8 cellular contexts compared by ENCODE assay signal in the genomic region with DNA sequence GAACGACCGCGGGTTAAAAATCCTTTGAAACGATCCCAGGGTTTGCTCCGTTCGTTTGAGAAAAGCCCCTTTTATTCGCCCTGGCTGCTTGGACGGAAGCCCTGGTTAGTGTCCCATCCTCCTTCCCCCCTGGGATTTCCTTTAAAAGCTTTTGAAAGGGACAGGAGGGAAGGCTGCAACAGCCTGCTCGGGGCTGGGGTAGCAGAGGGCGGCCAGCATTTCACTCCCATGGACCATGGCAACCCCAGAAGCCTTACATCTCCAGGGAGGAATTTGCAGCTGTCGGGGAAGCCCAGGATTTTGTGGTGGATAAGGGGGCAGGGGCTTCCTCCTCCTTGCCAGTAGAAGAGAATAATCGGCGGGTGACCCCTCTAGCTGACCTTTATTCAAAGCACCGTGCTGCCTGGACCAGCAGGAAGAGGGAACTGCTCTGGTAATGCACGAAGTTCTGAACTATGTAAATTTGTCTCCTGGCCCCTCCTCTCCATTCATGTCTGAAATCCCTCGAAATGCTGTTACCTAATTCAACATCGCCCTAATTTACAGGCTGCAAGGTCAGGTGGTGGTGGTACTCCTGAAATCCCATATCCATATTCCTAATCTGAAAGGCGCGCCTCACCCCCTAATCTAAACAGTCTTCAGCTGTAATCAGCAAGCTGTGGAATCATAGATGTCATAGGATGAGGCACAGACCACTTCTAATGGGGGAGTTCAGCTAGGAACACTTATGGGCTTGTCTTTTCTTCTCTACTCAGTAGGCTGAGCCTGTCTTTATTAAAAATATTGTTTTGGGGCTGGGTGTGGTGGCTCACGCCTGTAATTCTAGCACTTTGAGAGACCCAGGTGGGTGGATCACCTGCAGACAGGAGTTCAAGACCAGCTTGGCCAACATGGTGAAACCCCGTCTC. TPM values are rescaled to one million over a fixed set of nuclear protein-coding genes. Genes with fewer than 3 reads are reported as not detected.
DNase-seq lines count a peak whose midpoint lies in the region; ATAC-seq and TF ChIP-seq lines count a peak whose summit lies in the region.

No MANE protein-coding gene starts in this region.

- peak overlapping the region; percentile 82 for H2AFZ ChIP-seq in PC-3 (ENCODE audit: low read length)

- H3K27me3 ChIP-seq in PC-3 (ENCODE audit: low read length) (no peaks in the 10 kb centered on the region), liver (ENCODE audit: control insufficient read depth in 4 of 4, insufficient read depth in 4 of 4, low read length in 3 of 4) (no peaks in the 10 kb centered on the region)

- no peak for ATAC-seq in PC-3
- no peak for ATAC-seq in HG03196 (IDR thresholded peaks at IDR 0.05; ENCODE audit: unreplicated experiment)

- H3K9me3 ChIP-seq in PC-3 (ENCODE audit: low read length) (no peaks in the 10 kb centered on the region), liver (ENCODE audit: control insufficient read depth in 4 of 4, low read length in 3 of 4) (no peaks in the 10 kb centered on the region)

- POLR2A ChIA-PET in PC-3 (lab: Charles Lee; ENCODE audit: unreplicated experiment): no interaction called here

- H3K4me3 ChIP-seq in GM08714 (ENCODE audit: low read length) (peak overlapping the region; percentile 59; the same call in 1 of the 2 replicates), PC-3 (ENCODE audit: low read length) (peak overlapping the region; percentile 66), liver (ENCODE audit: low read depth in 1 of 3, low read length in 3 of 3) (peak overlapping the region; percentile 60 to 93 (median 63))

- H3K4me1 ChIP-seq in PC-3 (ENCODE audit: insufficient read depth, low read length) (peaks cover 36% of the 10 kb centered on the region), liver (ENCODE audit: control insufficient read depth in 4 of 4, insufficient read depth in 4 of 4, low read length in 3 of 4) (peaks cover 3 to 33% (median 22%) of the 10 kb centered on the region in 4 donors)

- no peaks in the 10 kb centered on the region for H3K9me2 ChIP-seq in PC-3 (replicated peaks; ENCODE audit: low read length)

- no peaks in the 10 kb centered on the region for H3K36me3 ChIP-seq in PC-3 (ENCODE audit: low read depth, low read length)
- H3K36me3 ChIP-seq in liver (ENCODE audit: control insufficient read depth in 4 of 4, insufficient read depth in 3 of 4, low read depth in 1 of 4, low read length in 3 of 4): no peaks in the 10 kb centered on the region

- BruUV-seq in PC-3 (replicated peaks; lab: Mats Ljungman, UMichigan): TSS peak; percentile 65

- H3F3A ChIP-seq in PC-3 (ENCODE audit: low read length, unreplicated experiment): no peaks in the 10 kb centered on the region

- CTCF ChIA-PET in PC-3 (lab: Charles Lee): no interaction called here

- TF ChIP-seq CTCF in PC-3 (conservative IDR thresholded peaks at IDR 0.05; ENCODE audit: low read depth, low read length) (no peak), liver (IDR thresholded peaks at IDR 0.05; ENCODE audit: low read depth, low read length, missing input control) (no peak)

- no peaks in the 10 kb centered on the region for H4K20me1 ChIP-seq in PC-3 (ENCODE audit: low read length)

- H3K27ac ChIP-seq in PC-3 (ENCODE audit: low read length) (peak overlapping the region; percentile 86), liver (ENCODE audit: low read depth in 1 of 2, low read length in 2 of 2) (peak overlapping the region; percentile 67 to 70)

- in situ Hi-C loops in ACHN (cut with HindIII; ENCODE audit: low pct_ligation_motif_present, low pct_unique_long_range_greater_than_20kb, low sequenced_read_pairs): no loop called here

- H3K79me2 ChIP-seq in PC-3 (ENCODE audit: low read length): peaks cover 48% of the 10 kb centered on the region

- H3K9ac ChIP-seq in PC-3 (ENCODE audit: low read length) (peak overlapping the region; percentile 88), liver (ENCODE audit: low read depth in 1 of 2, low read length in 2 of 2) (peak overlapping the region; percentile 17 to 42)

- DNase-seq in ACHN: peak; percentile 52
- DNase-seq in PC-3: no peak
- peak; percentile 68 for DNase-seq in cerebellar cortex (ENCODE audit: low spot score)
- DNase-seq in superior temporal gyrus (ENCODE audit: extremely low spot score): peak; percentile 40
- DNase-seq in cortex of kidney (lab: John Stamatoyannopoulos, UW): no peak

- intact Hi-C loops in PC-3 (cut with micrococcal nuclease): no loop called here

- H3K4me2 ChIP-seq in PC-3 (ENCODE audit: low read length): peak overlapping the region; percentile 78

- 22% methylated on average over 21 of the region's 21 CpGs for WGBS in liver

- no peak for TF ChIP-seq RAD21 in liver (IDR thresholded peaks at IDR 0.05)

TF ChIP-seq in liver, 16 proteins besides CTCF, POLR2A, EP300 and RAD21:
- no peak for TF ChIP-seq FOXA1 (IDR thresholded peaks at IDR 0.05)
- no peak for TF ChIP-seq EGR1 (IDR thresholded peaks at IDR 0.05; ENCODE audit: low read depth in 2 of 2)
- TF ChIP-seq, protein P1, sequence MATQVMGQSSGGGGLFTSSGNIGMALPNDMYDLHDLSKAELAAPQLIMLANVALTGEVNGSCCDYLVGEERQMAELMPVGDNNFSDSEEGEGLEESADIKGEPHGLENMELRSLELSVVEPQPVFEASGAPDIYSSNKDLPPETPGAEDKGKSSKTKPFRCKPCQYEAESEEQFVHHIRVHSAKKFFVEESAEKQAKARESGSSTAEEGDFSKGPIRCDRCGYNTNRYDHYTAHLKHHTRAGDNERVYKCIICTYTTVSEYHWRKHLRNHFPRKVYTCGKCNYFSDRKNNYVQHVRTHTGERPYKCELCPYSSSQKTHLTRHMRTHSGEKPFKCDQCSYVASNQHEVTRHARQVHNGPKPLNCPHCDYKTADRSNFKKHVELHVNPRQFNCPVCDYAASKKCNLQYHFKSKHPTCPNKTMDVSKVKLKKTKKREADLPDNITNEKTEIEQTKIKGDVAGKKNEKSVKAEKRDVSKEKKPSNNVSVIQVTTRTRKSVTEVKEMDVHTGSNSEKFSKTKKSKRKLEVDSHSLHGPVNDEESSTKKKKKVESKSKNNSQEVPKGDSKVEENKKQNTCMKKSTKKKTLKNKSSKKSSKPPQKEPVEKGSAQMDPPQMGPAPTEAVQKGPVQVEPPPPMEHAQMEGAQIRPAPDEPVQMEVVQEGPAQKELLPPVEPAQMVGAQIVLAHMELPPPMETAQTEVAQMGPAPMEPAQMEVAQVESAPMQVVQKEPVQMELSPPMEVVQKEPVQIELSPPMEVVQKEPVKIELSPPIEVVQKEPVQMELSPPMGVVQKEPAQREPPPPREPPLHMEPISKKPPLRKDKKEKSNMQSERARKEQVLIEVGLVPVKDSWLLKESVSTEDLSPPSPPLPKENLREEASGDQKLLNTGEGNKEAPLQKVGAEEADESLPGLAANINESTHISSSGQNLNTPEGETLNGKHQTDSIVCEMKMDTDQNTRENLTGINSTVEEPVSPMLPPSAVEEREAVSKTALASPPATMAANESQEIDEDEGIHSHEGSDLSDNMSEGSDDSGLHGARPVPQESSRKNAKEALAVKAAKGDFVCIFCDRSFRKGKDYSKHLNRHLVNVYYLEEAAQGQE (IDR thresholded peaks at IDR 0.05): no peak
- TF ChIP-seq JUND (IDR thresholded peaks at IDR 0.05): no peak
- TF ChIP-seq GABPA (IDR thresholded peaks at IDR 0.05 in 1 of 2, conservative IDR thresholded peaks at IDR 0.05 in 1 of 2): no peak
- TF ChIP-seq TAF1 (conservative IDR thresholded peaks at IDR 0.05): no peak
- TF ChIP-seq, protein P2, sequence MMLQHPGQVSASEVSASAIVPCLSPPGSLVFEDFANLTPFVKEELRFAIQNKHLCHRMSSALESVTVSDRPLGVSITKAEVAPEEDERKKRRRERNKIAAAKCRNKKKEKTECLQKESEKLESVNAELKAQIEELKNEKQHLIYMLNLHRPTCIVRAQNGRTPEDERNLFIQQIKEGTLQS (IDR thresholded peaks at IDR 0.05): no peak
- TF ChIP-seq HNF4G (IDR thresholded peaks at IDR 0.05): no peak
- no peak for TF ChIP-seq YY1 (IDR thresholded peaks at IDR 0.05)
- no peak for TF ChIP-seq FOXA2 (IDR thresholded peaks at IDR 0.05)
- TF ChIP-seq, protein P3, sequence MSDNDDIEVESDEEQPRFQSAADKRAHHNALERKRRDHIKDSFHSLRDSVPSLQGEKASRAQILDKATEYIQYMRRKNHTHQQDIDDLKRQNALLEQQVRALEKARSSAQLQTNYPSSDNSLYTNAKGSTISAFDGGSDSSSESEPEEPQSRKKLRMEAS (IDR thresholded peaks at IDR 0.05): no peak
- TF ChIP-seq SP1 (IDR thresholded peaks at IDR 0.05): no peak
- no peak for TF ChIP-seq HNF4A (conservative IDR thresholded peaks at IDR 0.05)
- TF ChIP-seq NR2F2 (IDR thresholded peaks at IDR 0.05): peak; percentile 45
- TF ChIP-seq, protein P4, sequence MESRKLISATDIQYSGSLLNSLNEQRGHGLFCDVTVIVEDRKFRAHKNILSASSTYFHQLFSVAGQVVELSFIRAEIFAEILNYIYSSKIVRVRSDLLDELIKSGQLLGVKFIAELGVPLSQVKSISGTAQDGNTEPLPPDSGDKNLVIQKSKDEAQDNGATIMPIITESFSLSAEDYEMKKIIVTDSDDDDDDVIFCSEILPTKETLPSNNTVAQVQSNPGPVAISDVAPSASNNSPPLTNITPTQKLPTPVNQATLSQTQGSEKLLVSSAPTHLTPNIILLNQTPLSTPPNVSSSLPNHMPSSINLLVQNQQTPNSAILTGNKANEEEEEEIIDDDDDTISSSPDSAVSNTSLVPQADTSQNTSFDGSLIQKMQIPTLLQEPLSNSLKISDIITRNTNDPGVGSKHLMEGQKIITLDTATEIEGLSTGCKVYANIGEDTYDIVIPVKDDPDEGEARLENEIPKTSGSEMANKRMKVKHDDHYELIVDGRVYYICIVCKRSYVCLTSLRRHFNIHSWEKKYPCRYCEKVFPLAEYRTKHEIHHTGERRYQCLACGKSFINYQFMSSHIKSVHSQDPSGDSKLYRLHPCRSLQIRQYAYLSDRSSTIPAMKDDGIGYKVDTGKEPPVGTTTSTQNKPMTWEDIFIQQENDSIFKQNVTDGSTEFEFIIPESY (IDR thresholded peaks at IDR 0.05): no peak
- TF ChIP-seq RXRA (IDR thresholded peaks at IDR 0.05): peak in 1 of 2 donors; percentile 6

RNA-seq across cellular contexts. Expression of a gene that starts 1.0 kb away (rescaled TPM):
- total RNA-seq in PC-3 (2014; rRNA removed) (46.4 and 57.9 TPM in 2 replicates), liver (10 to 100 TPM; 19.9 to 41.9 TPM)
- polyA plus RNA-seq in liver: 10 to 100 TPM; 13.0 to 32.2 TPM

Comparison
In these comparisons a context has a peak if more than half of its experiments do, and no peak if none do; other contexts are left out.
1. DNase-seq: peak in ACHN (single experiment), cerebellar cortex (single experiment) and superior temporal gyrus (single experiment); none in PC-3 (single experiment) and cortex of kidney (single experiment).
2. Peak in every context shown above with its lines, with median percentiles within 50 percentile points of each other: H3K4me3 ChIP-seq.